ENCODE assay signal across 2 cellular contexts in genomic region chr1:981955-982558, GRCh38.
TF ChIP-seq lines count a peak whose summit lies in the region.

PERM1 (minus strand) TSS chr1:982093; CDS start chr1:981029, 1,064 bp downstream.

TF ChIP-seq in IMR-90, 13 proteins besides CTCF, POLR2A, EP300 and RAD21 (continued from another document):
- TF ChIP-seq USF2 (IDR thresholded peaks at IDR 0.05; ENCODE audit: low read depth, low read length) (no peak), ELK1 (IDR thresholded peaks at IDR 0.05; ENCODE audit: borderline replicate concordance, low read depth, low read length) (no peak), CHD1 (IDR thresholded peaks at IDR 0.05; ENCODE audit: low read depth, low read length) (no peak), SMC3 (IDR thresholded peaks at IDR 0.05; ENCODE audit: low read depth, low read length) (no peak), RFX5 (IDR thresholded peaks at IDR 0.05; ENCODE audit: low read depth, low read length) (no peak), MXI1 (IDR thresholded peaks at IDR 0.05; ENCODE audit: borderline replicate concordance, low read depth, low read length) (no peak), NFE2L2 (IDR thresholded peaks at IDR 0.05; ENCODE audit: low read depth, low read length) (no peak)

TF ChIP-seq in SK-N-SH, 30 proteins besides CTCF, POLR2A, EP300 and RAD21:
- TF ChIP-seq USF2 (IDR thresholded peaks at IDR 0.05; ENCODE audit: borderline replicate concordance, low read depth, low read length) (no peak), TAF1 (IDR thresholded peaks at IDR 0.05; ENCODE audit: borderline replicate concordance, low read depth, low read length) (no peak), MEF2A (IDR thresholded peaks at IDR 0.05; ENCODE audit: borderline replicate concordance, low read depth) (no peak), FOXJ3 (CRISPR knock-in tag; IDR thresholded peaks at IDR 0.05) (no peak), CHD2 (IDR thresholded peaks at IDR 0.05; ENCODE audit: low read length, partially characterized antibody) (no peak), RCOR1 (IDR thresholded peaks at IDR 0.05; ENCODE audit: low read length) (no peak), FOSL2 (IDR thresholded peaks at IDR 0.05; ENCODE audit: borderline replicate concordance, low read depth) (no peak), REST (IDR thresholded peaks at IDR 0.05; ENCODE audit: low read depth, low read length) (no peak), ELF1 (IDR thresholded peaks at IDR 0.05) (no peak), GABPA (IDR thresholded peaks at IDR 0.05; ENCODE audit: low read depth) (no peak), TCF12 (IDR thresholded peaks at IDR 0.05) (no peak), MXI1 (IDR thresholded peaks at IDR 0.05; ENCODE audit: low read depth, low read length) (no peak), USF1 (IDR thresholded peaks at IDR 0.05; ENCODE audit: borderline replicate concordance, low read depth) (no peak), POLR2AphosphoS5 (IDR thresholded peaks at IDR 0.05; ENCODE audit: low read depth, low read length) (no peak), RXRA (IDR thresholded peaks at IDR 0.05; ENCODE audit: borderline replicate concordance, low read depth) (no peak), JUND (IDR thresholded peaks at IDR 0.05) (no peak), PBX3 (IDR thresholded peaks at IDR 0.05) (no peak)
